Comparison of ENCODE assay signal across 8 cellular contexts in genomic region chr4:77818667-77819408, GRCh38. TPM values are rescaled to one million over a fixed set of nuclear protein-coding genes. Genes with fewer than 3 reads are reported as not detected.
DNase-seq lines count a peak whose midpoint lies in the region; ATAC-seq and TF ChIP-seq lines count a peak whose summit lies in the region.

CNOT6L (minus strand) TSS chr4:77819368; CDS start chr4:77819308, 60 bp downstream.

- H3K27me3 ChIP-seq in prostate gland (replicated peaks; ENCODE audit: insufficient read depth) = no peaks in the 10 kb centered on the region
- no peaks in the 10 kb centered on the region for H3K27me3 ChIP-seq in uterus

- H3K27ac ChIP-seq in angular gyrus (ENCODE audit: low read depth, low read length) (peak within 1 kb of the TSS; percentile 98), prostate gland (peak within 1 kb of the TSS; percentile 99 to 100), uterus (peak within 1 kb of the TSS; percentile 99)

- WGBS in prostate gland = under 1% methylated on average over 55 of the region's 83 CpGs

- peak; percentile 28 for TF ChIP-seq POLR2A in prostate gland (IDR thresholded peaks at IDR 0.05)
- peak in 1 of 2 donors; percentile 56 for TF ChIP-seq POLR2A in uterus (IDR thresholded peaks at IDR 0.05)

- no peaks in the 10 kb centered on the region for H3K4me1 ChIP-seq in prostate gland (replicated peaks)
- peaks cover 4 to 6% of the 10 kb centered on the region in 2 donors for H3K4me1 ChIP-seq in uterus

- DNase-seq in COLO668 (lab: John Stamatoyannopoulos, UW; ENCODE audit: unreplicated experiment) (peak; percentile 89), KBM-7 (peak; percentile 59), left ventricle myocardium superior (peak; percentile 89), prostate gland (ENCODE audit: low spot score) (peak; percentile 61), uterus (peak; percentile 69 to 74)

- H3K36me3 ChIP-seq in prostate gland (no peaks in the 10 kb centered on the region), uterus (no peaks in the 10 kb centered on the region)

- ATAC-seq in GM21390 (IDR thresholded peaks at IDR 0.05; ENCODE audit: unreplicated experiment) (peak; percentile 36), left ventricle myocardium superior (peak; percentile 78)

- H3K9me3 ChIP-seq in prostate gland (no peaks in the 10 kb centered on the region), uterus (no peaks in the 10 kb centered on the region)

- TF ChIP-seq CTCF in prostate gland (IDR thresholded peaks at IDR 0.05) (no peak), uterus (IDR thresholded peaks at IDR 0.05) (no peak)

- in situ Hi-C loops in KBM-7 (cut with MboI; ENCODE audit: low pct_unique_long_range_greater_than_20kb, low sequenced_read_pairs) = no loop called here

- intact Hi-C loops in T-helper 2 cell treated with Interferon-gamma antibody and Interleukin-4, amounts not matched to agents 100 ng/mL and 5 ng/mL, for 36 hours (cut with micrococcal nuclease) = no loop called here
- intact Hi-C loops in left ventricle myocardium superior (cut with micrococcal nuclease) (no loop called here), prostate gland (cut with DNase I) (loop anchor here (5.0 kb wide), 1 partner anchor 958 kb away; the partner anchor contains the start of gene BMP2K), uterus (cut with DNase I; ENCODE audit: low total_unique reads) (loop anchor here (5.0 kb wide), 1 partner anchor 43 kb away; the partner anchor contains the start of gene MRPL1)

- peak within 1 kb of the TSS; percentile 98 to 99 for H3K4me3 ChIP-seq in prostate gland
- H3K4me3 ChIP-seq in uterus = peak within 1 kb of the TSS; percentile 82 to 87

RNA-seq across cellular contexts. Expression of gene CNOT6L, which starts in this region (rescaled TPM):
- total RNA-seq in T-helper 2 cell treated with Interferon-gamma antibody and Interleukin-4, amounts not matched to agents 100 ng/mL and 5 ng/mL, for 36 hours = 73.3 and 73.5 TPM in 2 replicates
- total RNA-seq in left ventricle myocardium superior = 24.0 TPM
- total RNA-seq in prostate gland = 10 to 100 TPM; 27.7 to 36.6 TPM
- 10 to 100 TPM in 3 of 4 donors, 1 to 10 TPM in 1; 6.7 to 63.2 (median 45.9) TPM for total RNA-seq in uterus

Comparison
In these comparisons a context has a peak if more than half of its experiments do, and no peak if none do; other contexts are left out.
1. Peak in every context shown above with its lines: DNase-seq, ATAC-seq, H3K4me3 ChIP-seq and H3K27ac ChIP-seq.
2. intact Hi-C loops: an anchor here in prostate gland (5.0 kb wide) and uterus (5.0 kb wide); none called in T-helper 2 cell treated with Interferon-gamma antibody and Interleukin-4, amounts not matched to agents 100 ng/mL and 5 ng/mL, for 36 hours and left ventricle myocardium superior.